ENCODE assay signal across 1 cellular context in genomic region chr11:59141191-59141590, GRCh38.
TF ChIP-seq lines count a peak whose summit lies in the region.

No MANE protein-coding gene starts in this region.

TF ChIP-seq in GM12878, 131 proteins besides CTCF, POLR2A, EP300 and RAD21:
- TF ChIP-seq FOS (IDR thresholded peaks at IDR 0.05; ENCODE audit: borderline replicate concordance, extremely low read depth, insufficient read length) (no peak), TCF12 (IDR thresholded peaks at IDR 0.05; ENCODE audit: low read depth, low read length) (no peak), BCL11A (IDR thresholded peaks at IDR 0.05; ENCODE audit: low read depth, low read length) (no peak), SMAD1 (IDR thresholded peaks at IDR 0.05; ENCODE audit: low read depth, partially characterized antibody) (no peak), FOXK2 (IDR thresholded peaks at IDR 0.05) (no peak), PAX5 (IDR thresholded peaks at IDR 0.05; ENCODE audit: borderline replicate concordance, low read depth, low read length) (no peak), FOXM1 (IDR thresholded peaks at IDR 0.05; ENCODE audit: low read depth, low read length) (no peak), CEBPZ (IDR thresholded peaks at IDR 0.05; ENCODE audit: low read depth, low read length) (no peak), EGR1 (IDR thresholded peaks at IDR 0.05; ENCODE audit: borderline replicate concordance in 1 of 2, low read depth in 2 of 2, low read length in 2 of 2) (no peak), ZBTB11 (CRISPR knock-in tag; IDR thresholded peaks at IDR 0.05) (no peak), PML (IDR thresholded peaks at IDR 0.05; ENCODE audit: low read length) (no peak), MTA3 (IDR thresholded peaks at IDR 0.05; ENCODE audit: borderline replicate concordance, low read length) (no peak), CEBPB (IDR thresholded peaks at IDR 0.05; ENCODE audit: borderline replicate concordance in 1 of 2, low read depth in 2 of 2, low read length in 2 of 2) (no peak), ZNF384 (IDR thresholded peaks at IDR 0.05; ENCODE audit: borderline replicate concordance, low read depth, low read length) (no peak), MXI1 (IDR thresholded peaks at IDR 0.05; ENCODE audit: low read depth, low read length) (no peak), NFYA (IDR thresholded peaks at IDR 0.05; ENCODE audit: borderline replicate concordance, low read depth, low read length) (no peak)
